Comparison of ENCODE assay signal across 12 cellular contexts in the genomic region with DNA sequence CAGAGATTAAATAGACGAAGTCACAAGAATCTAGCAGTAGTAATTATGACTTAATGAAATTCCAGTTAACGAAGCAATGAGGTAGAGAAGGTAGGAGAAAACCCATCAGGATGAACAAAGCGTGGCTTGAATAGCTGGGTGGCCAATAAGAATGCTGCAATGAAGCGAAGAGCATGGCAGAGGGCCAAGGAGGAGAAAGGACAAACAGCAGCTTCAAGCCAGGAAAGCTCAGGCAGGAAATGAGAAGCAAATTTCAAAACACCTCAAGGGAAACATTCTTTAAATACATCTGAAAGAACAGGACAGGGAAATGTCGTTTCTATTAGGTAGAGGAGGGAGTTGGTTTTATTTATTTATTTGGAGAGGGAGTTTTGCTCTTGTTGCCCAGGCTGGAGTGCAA.
DNase-seq lines count a peak whose midpoint lies in the region; ATAC-seq, FAIRE-seq and TF ChIP-seq lines count a peak whose summit lies in the region.
"Had no signal": no experiment of that assay in that cellular context is flagged by ENCODE, and none has a peak within 500 bp of the region (broad histone marks: within the 10 kb centered on the region; RNA-seq: fewer than 3 reads in every experiment).

No MANE protein-coding gene starts in this region.

- ATAC-seq in pancreas, result peak; percentile 43 to 81 (median 80)
- ATAC-seq: activated T-cell treated with anti-CD3 and anti-CD28 coated beads, Interleukin-2, amount 50 U/mL, for 4 hours had no signal

- no peak for TF ChIP-seq EP300 in SK-N-SH (IDR thresholded peaks at IDR 0.05; ENCODE audit: borderline replicate concordance in 1 of 2, low read depth in 1 of 2, low read length in 1 of 2)

- H3K9ac ChIP-seq in SK-N-SH, result no peak overlapping the region
- H3K9ac ChIP-seq: neural progenitor cell had no signal

- no peak for TF ChIP-seq RAD21 in SK-N-SH (IDR thresholded peaks at IDR 0.05; ENCODE audit: low read length)

- H3K27ac ChIP-seq in SK-N-SH (ENCODE audit: low read depth in 2 of 2, low read length in 1 of 2), result no peak overlapping the region
- peak overlapping the region in 3 of 4 donors; percentile 25 to 68 (median 55) for H3K27ac ChIP-seq in pancreas
- H3K27ac ChIP-seq: neural progenitor cell had no signal

- intact Hi-C loops in pancreas (cut with DNase I), result no loop called here

- TF ChIP-seq CTCF in SK-N-SH (IDR thresholded peaks at IDR 0.05) (no peak), fibroblast of the aortic adventitia (IDR thresholded peaks at IDR 0.05; ENCODE audit: insufficient read depth, low read length) (no peak), pancreas (IDR thresholded peaks at IDR 0.05) (no peak)

- WGBS in SK-N-SH (ENCODE audit: low lambda C conversion rate), result 65% methylated on average over 5 of the region's 5 CpGs
- WGBS in pancreas, 2 donors, result 21 to 24% methylated on average over 5 of the region's 5 CpGs

- H3K9me3 ChIP-seq in SK-N-SH (no peaks in the 10 kb centered on the region; the same call in 1 of the 2 replicates), pancreas (no peaks in the 10 kb centered on the region)

- no peak overlapping the region for H3K4me2 ChIP-seq in SK-N-SH
- H3K4me2 ChIP-seq: neural progenitor cell had no signal

- H3K36me3 ChIP-seq in SK-N-SH (replicated peaks in 1 of 2; ENCODE audit: control insufficient read depth in 1 of 2, insufficient read depth in 2 of 2, low read length in 1 of 2), result no peaks in the 10 kb centered on the region
- H3K36me3 ChIP-seq in pancreas, result no peaks in the 10 kb centered on the region
- H3K36me3 ChIP-seq: neural progenitor cell had no signal

- DNase-seq in DMS79 treated with DMSO at 0.1 percent for 48 hours (lab: John Stamatoyannopoulos, UW), result peak; percentile 67
- DNase-seq in SK-N-SH, result no peak
- DNase-seq in fibroblast of the aortic adventitia (ENCODE audit: low read depth), result peak; percentile 72
- peak in 4 of 6 donors; percentile 42 to 57 (median 48) for DNase-seq in pancreas
- DNase-seq in cortex of kidney (lab: John Stamatoyannopoulos, UW), result no peak
- no peak for DNase-seq in NCI-H1417 treated with DMSO at 0.1 percent for 48 hours (lab: John Stamatoyannopoulos, UW)
- no peak for DNase-seq in stimulated activated CD4-positive, alpha-beta T cell treated with anti-CD3 and anti-CD28 coated beads, Interleukin-15, amount 100 ng/mL, for 24 hours
- no peak for DNase-seq in COLO829 (ENCODE audit: low spot score)
- DNase-seq: activated T-cell treated with anti-CD3 and anti-CD28 coated beads, Interleukin-2, amount 50 U/mL, for 4 hours; NCI-H146 had no signal

- FAIRE-seq in pancreas (lab: Jason Lieb, UNC), result no peak
- FAIRE-seq: colon had no signal

- no peaks in the 10 kb centered on the region for H4K20me1 ChIP-seq in SK-N-SH (ENCODE audit: insufficient read depth)

- no peaks in the 10 kb centered on the region for H3K9me2 ChIP-seq in SK-N-SH

- no peaks in the 10 kb centered on the region for H3K79me2 ChIP-seq in SK-N-SH (ENCODE audit: insufficient read depth)

- POLR2A ChIA-PET in SK-N-SH (lab: Yijun Ruan, JAX), result no interaction called here

- H3K4me3 ChIP-seq in SK-N-SH (ENCODE audit: low read depth in 2 of 2, low read length in 1 of 2) (no peak overlapping the region), fibroblast of the aortic adventitia (ENCODE audit: low read depth, low read length) (no peak overlapping the region), pancreas (no peak overlapping the region)
- H3K4me3 ChIP-seq: neural progenitor cell had no signal

- no peaks in the 10 kb centered on the region for H3K27me3 ChIP-seq in SK-N-SH (ENCODE audit: insufficient read depth)
- no peaks in the 10 kb centered on the region for H3K27me3 ChIP-seq in pancreas
- H3K27me3 ChIP-seq: neural progenitor cell had no signal

- H3F3A ChIP-seq in SK-N-SH (replicated peaks; ENCODE audit: insufficient read depth), result peaks cover 8% of the 10 kb centered on the region

- no peak overlapping the region for H2AFZ ChIP-seq in SK-N-SH (ENCODE audit: low read depth)
- H2AFZ ChIP-seq: neural progenitor cell had no signal

- CTCF ChIA-PET in SK-N-SH (lab: Yijun Ruan, JAX), result interaction anchor here (0.9 kb wide), 1 partner anchor 337 kb away, joined by 4 read pairs; no protein-coding TSS in a partner anchor

- H3K4me1 ChIP-seq in SK-N-SH (ENCODE audit: control insufficient read depth in 1 of 2, insufficient read depth in 2 of 2, low read depth in 1 of 2, low read length in 1 of 2) (peaks cover 0 to 18% of the 10 kb centered on the region in 2 experiments; a peak in 1 of 4 replicates), pancreas (peaks cover 9 to 13% (median 10%) of the 10 kb centered on the region in 3 donors)
- H3K4me1 ChIP-seq: neural progenitor cell had no signal

TF ChIP-seq in SK-N-SH, 30 proteins besides CTCF, POLR2A, EP300 and RAD21:
- TF ChIP-seq NFIC (IDR thresholded peaks at IDR 0.05; ENCODE audit: borderline replicate concordance), result 0 out of 2 replicates have a peak, but pooled peaks have one; percentile 6
- TF ChIP-seq, protein P1, sequence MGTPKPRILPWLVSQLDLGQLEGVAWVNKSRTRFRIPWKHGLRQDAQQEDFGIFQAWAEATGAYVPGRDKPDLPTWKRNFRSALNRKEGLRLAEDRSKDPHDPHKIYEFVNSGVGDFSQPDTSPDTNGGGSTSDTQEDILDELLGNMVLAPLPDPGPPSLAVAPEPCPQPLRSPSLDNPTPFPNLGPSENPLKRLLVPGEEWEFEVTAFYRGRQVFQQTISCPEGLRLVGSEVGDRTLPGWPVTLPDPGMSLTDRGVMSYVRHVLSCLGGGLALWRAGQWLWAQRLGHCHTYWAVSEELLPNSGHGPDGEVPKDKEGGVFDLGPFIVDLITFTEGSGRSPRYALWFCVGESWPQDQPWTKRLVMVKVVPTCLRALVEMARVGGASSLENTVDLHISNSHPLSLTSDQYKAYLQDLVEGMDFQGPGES (IDR thresholded peaks at IDR 0.05; ENCODE audit: low read depth, low read length), result no peak
- TF ChIP-seq TAF1 (IDR thresholded peaks at IDR 0.05; ENCODE audit: borderline replicate concordance, low read depth, low read length), result no peak
- no peak for TF ChIP-seq FOXM1 (IDR thresholded peaks at IDR 0.05; ENCODE audit: low read depth)
- TF ChIP-seq MXI1 (IDR thresholded peaks at IDR 0.05; ENCODE audit: low read depth, low read length), result no peak
- TF ChIP-seq GABPA (IDR thresholded peaks at IDR 0.05; ENCODE audit: low read depth), result no peak
- no peak for TF ChIP-seq ELF1 (IDR thresholded peaks at IDR 0.05)
TF ChIP-seq in SK-N-SH: peak in this region for 1.

Comparison
In these comparisons a context has a peak if more than half of its experiments do, and no peak if none do; other contexts are left out.
1. DNase-seq: peak in DMS79 treated with DMSO at 0.1 percent for 48 hours (single experiment), fibroblast of the aortic adventitia (single experiment) and pancreas (4 of 6); none in SK-N-SH (single experiment), cortex of kidney (single experiment), NCI-H1417 treated with DMSO at 0.1 percent for 48 hours (single experiment), stimulated activated CD4-positive, alpha-beta T cell treated with anti-CD3 and anti-CD28 coated beads, Interleukin-15, amount 100 ng/mL, for 24 hours (single experiment) and COLO829 (single experiment).
2. H3K27ac ChIP-seq: peak in pancreas (3 of 4); none in SK-N-SH (0 of 2).